1 cellular context compared by ENCODE assay signal in the genomic region with DNA sequence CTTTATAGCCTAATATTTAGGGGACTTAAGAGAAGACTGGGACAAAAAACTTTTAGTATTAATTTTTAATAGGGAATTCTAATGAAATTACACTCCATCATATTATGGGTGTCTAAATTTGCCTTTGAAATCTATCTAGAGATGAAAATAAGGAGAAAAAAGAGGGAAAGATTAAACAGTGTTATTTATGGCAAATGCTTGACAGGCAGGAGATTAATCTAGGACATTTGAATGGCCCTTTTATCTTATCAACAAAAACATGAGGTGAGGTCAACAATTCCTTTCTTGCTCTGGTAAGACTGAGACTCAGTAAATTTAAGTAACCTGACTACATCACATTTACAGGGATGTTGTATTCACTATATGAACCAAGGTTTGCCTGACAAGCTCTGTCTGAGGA.
TF ChIP-seq lines count a peak whose summit lies in the region.

No MANE protein-coding gene starts in this region.

TF ChIP-seq in K562, 482 proteins besides CTCF, POLR2A, EP300 and RAD21 (continued from another document):
- TF ChIP-seq ZNF561 (CRISPR knock-in tag; conservative IDR thresholded peaks at IDR 0.05) (no peak), CBFA2T3 (IDR thresholded peaks at IDR 0.05) (peak; percentile 65), CEBPG (CRISPR knock-in tag; IDR thresholded peaks at IDR 0.05) (no peak), CEBPG (tag; conservative IDR thresholded peaks at IDR 0.05 in 1 of 2, IDR thresholded peaks at IDR 0.05 in 1 of 2) (no peak), NR2C1 (IDR thresholded peaks at IDR 0.05) (no peak), NR2C1 (tag; IDR thresholded peaks at IDR 0.05) (0 out of 2 replicates have a peak, but pooled peaks have one; percentile 24), NR2F6 (CRISPR knock-in tag; IDR thresholded peaks at IDR 0.05) (no peak), ZNF311 (CRISPR knock-in tag; IDR thresholded peaks at IDR 0.05) (no peak), SOX6 (IDR thresholded peaks at IDR 0.05) (peak; percentile 25; the same call in 1 of the 2 replicates)
- TF ChIP-seq, protein P1, sequence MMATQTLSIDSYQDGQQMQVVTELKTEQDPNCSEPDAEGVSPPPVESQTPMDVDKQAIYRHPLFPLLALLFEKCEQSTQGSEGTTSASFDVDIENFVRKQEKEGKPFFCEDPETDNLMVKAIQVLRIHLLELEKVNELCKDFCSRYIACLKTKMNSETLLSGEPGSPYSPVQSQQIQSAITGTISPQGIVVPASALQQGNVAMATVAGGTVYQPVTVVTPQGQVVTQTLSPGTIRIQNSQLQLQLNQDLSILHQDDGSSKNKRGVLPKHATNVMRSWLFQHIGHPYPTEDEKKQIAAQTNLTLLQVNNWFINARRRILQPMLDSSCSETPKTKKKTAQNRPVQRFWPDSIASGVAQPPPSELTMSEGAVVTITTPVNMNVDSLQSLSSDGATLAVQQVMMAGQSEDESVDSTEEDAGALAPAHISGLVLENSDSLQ (IDR thresholded peaks at IDR 0.05) = peak; percentile 83
- TF ChIP-seq, protein P2, sequence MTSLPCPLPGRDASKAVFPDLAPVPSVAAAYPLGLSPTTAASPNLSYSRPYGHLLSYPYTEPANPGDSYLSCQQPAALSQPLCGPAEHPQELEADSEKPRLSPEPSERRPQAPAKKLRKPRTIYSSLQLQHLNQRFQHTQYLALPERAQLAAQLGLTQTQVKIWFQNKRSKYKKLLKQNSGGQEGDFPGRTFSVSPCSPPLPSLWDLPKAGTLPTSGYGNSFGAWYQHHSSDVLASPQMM (CRISPR knock-in tag; IDR thresholded peaks at IDR 0.05) = no peak
